ENCODE assay signal across 18 cellular contexts in genomic region chr2:120418174-120418787, GRCh38.
DNase-seq lines count a peak whose midpoint lies in the region; ATAC-seq, FAIRE-seq and TF ChIP-seq lines count a peak whose summit lies in the region.
"Had no signal": no experiment of that assay in that cellular context is flagged by ENCODE, and none has a peak within 500 bp of the region (broad histone marks: within the 10 kb centered on the region; RNA-seq: fewer than 3 reads in every experiment).

No MANE protein-coding gene starts in this region.

- no peaks in the 10 kb centered on the region for H3K9me3 ChIP-seq in pancreas

- no peak overlapping the region for H3K27ac Mint-ChIP-seq in activated CD8-positive, alpha-beta memory T cell treated with anti-CD3 and anti-CD28 coated beads, Interleukin-2, amount 10 ng/mL, durations not matched to agents 7 days and 5 days
- peak overlapping the region in 1 of 7 donors; percentile 73 for H3K27ac Mint-ChIP-seq in CD14-positive monocyte
- H3K27ac Mint-ChIP-seq: CD8-positive, alpha-beta memory T cell had no signal

- no peaks in the 10 kb centered on the region for H3K36me3 ChIP-seq in pancreas

- 82 to 90% methylated on average over 13 of the region's 13 CpGs for WGBS in pancreas, 2 donors

- peak; percentile 32 for DNase-seq in activated CD8-positive, alpha-beta memory T cell treated with anti-CD3 and anti-CD28 coated beads for 24 hours
- no peak for DNase-seq in activated CD8-positive, alpha-beta memory T cell treated with anti-CD3 and anti-CD28 coated beads, Interleukin-2, amount 10 ng/mL, durations not matched to agents 7 days and 5 days
- DNase-seq in CD14-positive monocyte (ENCODE audit: low spot score) (peak; percentile 38), ecto neural progenitor cell (ENCODE audit: low spot score) (peak; percentile 44), pancreas (peak in 4 of 6 donors; percentile 0 to 45 (median 19)), NCI-H2196 treated with DMSO at 0.1 percent for 48 hours (lab: John Stamatoyannopoulos, UW; ENCODE audit: unreplicated experiment) (no peak), foreskin keratinocyte (no peak)
- no peak for DNase-seq in activated CD4-positive, CD25-positive, alpha-beta regulatory T cell (lab: John Stamatoyannopoulos, UW)
- DNase-seq: 8988T; CD8-positive, alpha-beta memory T cell; DMS79; KBM-7; MV-4-11; NCI-H1417 treated with DMSO at 0.1 percent for 48 hours; NCI-H1930; NCI-H446 treated with DMSO at 0.1 percent for 48 hours; NK-92 treated with Interleukin-12 subunit alpha and Interleukin-12 subunit beta, amount 100 ng/mL, for 24 hours had no signal

- no peaks in the 10 kb centered on the region for H3K27me3 ChIP-seq in pancreas
- peaks cover 25% of the 10 kb centered on the region for H3K27me3 ChIP-seq in foreskin keratinocyte

- no peaks in the 10 kb centered on the region for H3K4me1 ChIP-seq in pancreas
- H3K4me1 ChIP-seq in foreskin keratinocyte: no peaks in the 10 kb centered on the region

- H3K27ac ChIP-seq in pancreas: no peak overlapping the region
- H3K27ac ChIP-seq in foreskin keratinocyte: no peak overlapping the region

- no peaks in the 10 kb centered on the region for H3K9me3 Mint-ChIP-seq in activated CD8-positive, alpha-beta memory T cell treated with anti-CD3 and anti-CD28 coated beads, Interleukin-2, amount 10 ng/mL, durations not matched to agents 7 days and 5 days (ENCODE audit: low read depth)
- no peaks in the 10 kb centered on the region for H3K9me3 Mint-ChIP-seq in CD14-positive monocyte

- intact Hi-C loops in CD14-positive monocyte (cut with micrococcal nuclease): no loop called here
- intact Hi-C loops in pancreas (cut with DNase I): no loop called here

- FAIRE-seq in pancreas (lab: Jason Lieb, UNC): no peak
- FAIRE-seq: D721Med had no signal

- ATAC-seq in activated CD8-positive, alpha-beta memory T cell treated with anti-CD3 and anti-CD28 coated beads, Interleukin-2, amount 10 ng/mL, durations not matched to agents 7 days and 5 days: no peak
- ATAC-seq in pancreas: no peak
- ATAC-seq in foreskin keratinocyte: no peak

- peaks cover 9% of the 10 kb centered on the region for H3K27me3 Mint-ChIP-seq in activated CD8-positive, alpha-beta memory T cell treated with anti-CD3 and anti-CD28 coated beads, Interleukin-2, amount 10 ng/mL, durations not matched to agents 7 days and 5 days
- H3K27me3 Mint-ChIP-seq in CD14-positive monocyte (ENCODE audit: low read depth in 3 of 3): peaks cover 10 to 11% (median 10%) of the 10 kb centered on the region in 3 donors

- TF ChIP-seq CTCF in CD14-positive monocyte (IDR thresholded peaks at IDR 0.05) (no peak), pancreas (IDR thresholded peaks at IDR 0.05) (no peak), foreskin keratinocyte (conservative IDR thresholded peaks at IDR 0.05) (no peak)

- no peaks in the 10 kb centered on the region for H3K36me3 Mint-ChIP-seq in activated CD8-positive, alpha-beta memory T cell treated with anti-CD3 and anti-CD28 coated beads, Interleukin-2, amount 10 ng/mL, durations not matched to agents 7 days and 5 days
- H3K36me3 Mint-ChIP-seq in CD14-positive monocyte: no peaks in the 10 kb centered on the region
- H3K36me3 Mint-ChIP-seq: CD8-positive, alpha-beta memory T cell had no signal

- no peaks in the 10 kb centered on the region for H3K4me1 Mint-ChIP-seq in activated CD8-positive, alpha-beta memory T cell treated with anti-CD3 and anti-CD28 coated beads, Interleukin-2, amount 10 ng/mL, durations not matched to agents 7 days and 5 days
- H3K4me1 Mint-ChIP-seq in CD14-positive monocyte: no peaks in the 10 kb centered on the region
- H3K4me1 Mint-ChIP-seq: CD8-positive, alpha-beta memory T cell had no signal

- H3K4me3 Mint-ChIP-seq in activated CD8-positive, alpha-beta memory T cell treated with anti-CD3 and anti-CD28 coated beads, Interleukin-2, amount 10 ng/mL, durations not matched to agents 7 days and 5 days: no peak overlapping the region
- H3K4me3 Mint-ChIP-seq in CD14-positive monocyte: no peak overlapping the region
- H3K4me3 Mint-ChIP-seq: CD8-positive, alpha-beta memory T cell had no signal

- H3K4me3 ChIP-seq in pancreas: no peak overlapping the region

- CTCF ChIA-PET in activated CD8-positive, alpha-beta memory T cell treated with anti-CD3 and anti-CD28 coated beads, Interleukin-2, amount 10 ng/mL, durations not matched to agents 7 days and 5 days (lab: Charles Lee): no interaction called here

Comparison
In these comparisons a context has a peak if more than half of its experiments do, and no peak if none do; other contexts are left out.
1. DNase-seq: peak in activated CD8-positive, alpha-beta memory T cell treated with anti-CD3 and anti-CD28 coated beads for 24 hours (single experiment), CD14-positive monocyte (single experiment), ecto neural progenitor cell (single experiment) and pancreas (4 of 6); none in activated CD8-positive, alpha-beta memory T cell treated with anti-CD3 and anti-CD28 coated beads, Interleukin-2, amount 10 ng/mL, durations not matched to agents 7 days and 5 days (single experiment), NCI-H2196 treated with DMSO at 0.1 percent for 48 hours (single experiment), foreskin keratinocyte (0 of 2) and activated CD4-positive, CD25-positive, alpha-beta regulatory T cell (0 of 4).